In genomic region chr13:24006520-24007248, GRCh38 we compare ENCODE assay signal across 11 cellular contexts.
"Had no signal": no experiment of that assay in that cellular context is flagged by ENCODE, and none has a peak within 500 bp of the region (broad histone marks: within the 10 kb centered on the region; RNA-seq: fewer than 3 reads in every experiment).

No MANE protein-coding gene starts in this region.

- H3K27ac ChIP-seq: neutrophil, suprapubic skin, upper lobe of right lung had no signal

- H3K36me3 Mint-ChIP-seq: activated naive CD8-positive, alpha-beta T cell treated with anti-CD3 and anti-CD28 coated beads, Interleukin-2, amount 10 ng/mL, durations not matched to agents 7 days and 5 days had no signal

- DNase-seq: activated CD4-positive, alpha-beta T cell treated with anti-CD3 and anti-CD28 coated beads for 4 hours; activated CD8-positive, alpha-beta memory T cell treated with anti-CD3 and anti-CD28 coated beads, Interleukin-2, amount 50 U/mL, for 4 hours; activated CD8-positive, alpha-beta T cell treated with anti-CD3 and anti-CD28 coated beads for 36 hours; activated naive CD8-positive, alpha-beta T cell treated with anti-CD3 and anti-CD28 coated beads, Interleukin-2, amount 10 ng/mL, durations not matched to agents 7 days and 5 days; foreskin melanocyte; kidney; stimulated activated naive CD8-positive, alpha-beta T cell treated with anti-CD3 and anti-CD28 coated beads, Interleukin-15, Interleukin-2, amounts not matched to agents 100 U/mL and 50 U/mL, for 24 hours; upper lobe of right lung had no signal

- H3K27me3 ChIP-seq: suprapubic skin, upper lobe of right lung had no signal

- H3K4me3 Mint-ChIP-seq: activated CD8-positive, alpha-beta T cell treated with anti-CD3 and anti-CD28 coated beads for 36 hours; activated naive CD8-positive, alpha-beta T cell treated with anti-CD3 and anti-CD28 coated beads, Interleukin-2, amount 10 ng/mL, durations not matched to agents 7 days and 5 days; T-helper 2 cell treated with Interferon-gamma antibody and Interleukin-4, amounts not matched to agents 5 μg/mL and 100 μg/mL, for 36 hours had no signal

- H3K27ac Mint-ChIP-seq: activated CD8-positive, alpha-beta T cell treated with anti-CD3 and anti-CD28 coated beads for 36 hours; activated naive CD8-positive, alpha-beta T cell treated with anti-CD3 and anti-CD28 coated beads, Interleukin-2, amount 10 ng/mL, durations not matched to agents 7 days and 5 days; T-helper 2 cell treated with Interferon-gamma antibody and Interleukin-4, amounts not matched to agents 5 μg/mL and 100 μg/mL, for 36 hours had no signal

- H3K4me1 ChIP-seq: suprapubic skin had no signal

- H3K4me3 ChIP-seq: suprapubic skin, upper lobe of right lung had no signal

- H3K4me1 Mint-ChIP-seq: activated naive CD8-positive, alpha-beta T cell treated with anti-CD3 and anti-CD28 coated beads, Interleukin-2, amount 10 ng/mL, durations not matched to agents 7 days and 5 days had no signal

- H3K36me3 ChIP-seq: neutrophil, suprapubic skin, upper lobe of right lung had no signal

- ATAC-seq: activated CD8-positive, alpha-beta T cell treated with anti-CD3 and anti-CD28 coated beads for 36 hours; stimulated activated naive CD8-positive, alpha-beta T cell treated with anti-CD3 and anti-CD28 coated beads, Interleukin-15, Interleukin-2, amounts not matched to agents 100 U/mL and 50 U/mL, for 24 hours had no signal

- H3K9me3 Mint-ChIP-seq: activated CD8-positive, alpha-beta T cell treated with anti-CD3 and anti-CD28 coated beads for 36 hours; activated naive CD8-positive, alpha-beta T cell treated with anti-CD3 and anti-CD28 coated beads, Interleukin-2, amount 10 ng/mL, durations not matched to agents 7 days and 5 days; T-helper 2 cell treated with Interferon-gamma antibody and Interleukin-4, amounts not matched to agents 5 μg/mL and 100 μg/mL, for 36 hours had no signal
